33 cellular contexts compared by ENCODE assay signal in the genomic region with DNA sequence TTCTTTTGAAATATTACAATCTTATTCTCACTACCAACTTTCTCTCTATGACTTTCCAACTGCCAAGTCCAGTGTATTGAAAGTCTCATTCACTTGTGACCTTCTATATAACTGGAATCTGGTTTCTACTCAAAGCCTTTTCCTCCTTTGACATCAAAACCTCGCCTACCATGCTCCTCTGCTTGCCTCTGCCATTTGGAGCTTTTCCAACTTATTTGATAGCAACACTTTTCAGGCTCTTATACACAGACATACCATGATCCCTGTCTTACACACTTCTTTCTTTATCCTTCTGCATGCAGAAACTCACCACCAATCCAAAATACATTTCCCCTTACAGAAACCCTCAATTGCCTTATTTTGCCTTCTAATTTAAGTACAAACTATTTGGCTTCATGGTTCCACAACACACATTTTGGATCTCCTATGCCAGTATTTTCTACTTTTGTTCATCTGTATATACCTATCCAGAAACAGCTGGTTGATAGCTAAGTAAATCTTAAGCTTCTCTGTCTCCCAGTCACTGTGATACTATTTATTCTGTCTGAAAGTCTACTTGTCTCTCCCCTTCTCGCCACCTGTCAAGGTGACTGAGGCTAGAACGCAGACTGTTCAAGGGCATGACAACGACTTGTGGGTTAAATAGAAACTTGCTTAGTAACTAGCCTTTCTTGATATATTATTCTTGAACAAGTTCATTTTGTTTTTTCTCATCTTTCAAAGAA. TPM values are rescaled to one million over a fixed set of nuclear protein-coding genes. Genes with fewer than 3 reads are reported as not detected.
DNase-seq lines count a peak whose midpoint lies in the region; ATAC-seq, FAIRE-seq and TF ChIP-seq lines count a peak whose summit lies in the region.
"Had no signal": no experiment of that assay in that cellular context is flagged by ENCODE, and none has a peak within 500 bp of the region (broad histone marks: within the 10 kb centered on the region; RNA-seq: fewer than 3 reads in every experiment).

No MANE protein-coding gene starts in this region.

- H3K27me3 Mint-ChIP-seq in activated CD4-positive, alpha-beta T cell treated with anti-CD3 and anti-CD28 coated beads, Interleukin-2, amount 10 ng/mL, durations not matched to agents 24 days and 14 days, result peaks cover 4% of the 10 kb centered on the region
- no peaks in the 10 kb centered on the region for H3K27me3 Mint-ChIP-seq in GM23338 (ENCODE audit: insufficient read depth, low read depth, poor library complexity)
- H3K27me3 Mint-ChIP-seq: CD4-positive, alpha-beta T cell had no signal

- H3K4me3 Mint-ChIP-seq in activated CD4-positive, alpha-beta T cell treated with anti-CD3 and anti-CD28 coated beads, Interleukin-2, amount 10 ng/mL, durations not matched to agents 24 days and 14 days, result no peak overlapping the region
- H3K4me3 Mint-ChIP-seq in GM23338, result no peak overlapping the region
- H3K4me3 Mint-ChIP-seq: activated CD8-positive, alpha-beta memory T cell treated with anti-CD3 and anti-CD28 coated beads, Interleukin-2, amount 10 ng/mL, durations not matched to agents 7 days and 5 days; activated T-cell treated with anti-CD3 and anti-CD28 coated beads, Interleukin-2, amount 50 U/mL, for 72 hours; CD4-positive, alpha-beta T cell; H9; stimulated activated effector memory CD8-positive, alpha-beta T cell treated with anti-CD3 and anti-CD28 coated beads, Interleukin-12 subunit alpha, Interleukin-12 subunit beta, amount 100 ng/mL, for 72 hours had no signal

- H3K27ac Mint-ChIP-seq in activated CD4-positive, alpha-beta T cell treated with anti-CD3 and anti-CD28 coated beads, Interleukin-2, amount 10 ng/mL, durations not matched to agents 24 days and 14 days, result no peak overlapping the region
- no peak overlapping the region; the same call in 1 of the 2 replicates for H3K27ac Mint-ChIP-seq in GM23338
- H3K27ac Mint-ChIP-seq: activated CD8-positive, alpha-beta memory T cell treated with anti-CD3 and anti-CD28 coated beads, Interleukin-2, amount 10 ng/mL, durations not matched to agents 7 days and 5 days; activated T-cell treated with anti-CD3 and anti-CD28 coated beads, Interleukin-2, amount 50 U/mL, for 72 hours; CD4-positive, alpha-beta T cell; H9; stimulated activated effector memory CD8-positive, alpha-beta T cell treated with anti-CD3 and anti-CD28 coated beads, Interleukin-12 subunit alpha, Interleukin-12 subunit beta, amount 100 ng/mL, for 72 hours had no signal

- H3K4me2 ChIP-seq in K562 (ENCODE audit: insufficient read depth, low read length) (no peak overlapping the region), GM23338 (no peak overlapping the region)
- H3K4me2 ChIP-seq: KMS-11 had no signal

- peak; percentile 6 for FAIRE-seq in K562 (lab: Jason Lieb, UNC)
- FAIRE-seq: GM12892, keratinocyte had no signal

- CTCF ChIA-PET in K562 (lab: Yijun Ruan, JAX; ENCODE audit: low intra/inter-chr PET ratio), result no interaction called here

- H2AFZ ChIP-seq in K562 (ENCODE audit: low read depth, low read length), result no peak overlapping the region
- no peak overlapping the region for H2AFZ ChIP-seq in GM23338

- no peaks in the 10 kb centered on the region for H3K4me1 Mint-ChIP-seq in activated CD4-positive, alpha-beta T cell treated with anti-CD3 and anti-CD28 coated beads, Interleukin-2, amount 10 ng/mL, durations not matched to agents 24 days and 14 days
- H3K4me1 Mint-ChIP-seq in GM23338, result no peaks in the 10 kb centered on the region
- H3K4me1 Mint-ChIP-seq: activated CD8-positive, alpha-beta memory T cell treated with anti-CD3 and anti-CD28 coated beads, Interleukin-2, amount 10 ng/mL, durations not matched to agents 7 days and 5 days; H9; stimulated activated effector memory CD8-positive, alpha-beta T cell treated with anti-CD3 and anti-CD28 coated beads, Interleukin-12 subunit alpha, Interleukin-12 subunit beta, amount 100 ng/mL, for 72 hours had no signal

- no peak for TF ChIP-seq POLR2A in K562 (conservative IDR thresholded peaks at IDR 0.05)
- TF ChIP-seq POLR2A in spleen (IDR thresholded peaks at IDR 0.05), result no peak

- H3K27ac ChIP-seq in K562 (ENCODE audit: extremely low read depth, low read depth, low read length) (no peak overlapping the region), spleen (peak overlapping the region; percentile 5 to 78 (median 60)), GM23338 (ENCODE audit: low read depth) (no peak overlapping the region)
- H3K27ac ChIP-seq: dorsolateral prefrontal cortex, KMS-11, ovary, suprapubic skin, VCaP had no signal

- H3K4me1 ChIP-seq in K562 (replicated peaks in 1 of 2; ENCODE audit: control insufficient read depth in 2 of 2, insufficient read depth in 2 of 2, low read length in 2 of 2), result peaks cover 0 to 12% of the 10 kb centered on the region in 2 experiments; a peak in 2 of 5 replicates
- H3K4me1 ChIP-seq in spleen, result peaks cover 0 to 8% (median 0%) of the 10 kb centered on the region in 6 donors
- no peaks in the 10 kb centered on the region for H3K4me1 ChIP-seq in GM23338 (ENCODE audit: insufficient read depth)
- H3K4me1 ChIP-seq: suprapubic skin had no signal

- TF ChIP-seq CTCF in K562 (IDR thresholded peaks at IDR 0.05 in 2 of 3, conservative IDR thresholded peaks at IDR 0.05 in 1 of 3; ENCODE audit: insufficient read depth in 2 of 3, low read depth in 1 of 3, low read length in 3 of 3), result no peak
- no peak for TF ChIP-seq CTCF in spleen (IDR thresholded peaks at IDR 0.05 in 8 of 11, conservative IDR thresholded peaks at IDR 0.05 in 3 of 11)
- no peak for TF ChIP-seq CTCF in GM23338 (conservative IDR thresholded peaks at IDR 0.05; ENCODE audit: low read depth in 2 of 2)

- H3K36me3 ChIP-seq in K562 (ENCODE audit: control insufficient read depth, insufficient read depth, low read length) (no peaks in the 10 kb centered on the region), spleen (no peaks in the 10 kb centered on the region), GM23338 (ENCODE audit: insufficient read depth) (no peaks in the 10 kb centered on the region)
- H3K36me3 ChIP-seq: ovary, suprapubic skin had no signal

- BruUV-seq in K562 (replicated peaks; lab: Mats Ljungman, UMichigan), result no TSS peak

- H3F3A ChIP-seq in GM23338 (replicated peaks; ENCODE audit: low read depth), result no peaks in the 10 kb centered on the region

- no peaks in the 10 kb centered on the region for H3K9me3 Mint-ChIP-seq in activated CD4-positive, alpha-beta T cell treated with anti-CD3 and anti-CD28 coated beads, Interleukin-2, amount 10 ng/mL, durations not matched to agents 24 days and 14 days
- no peaks in the 10 kb centered on the region for H3K9me3 Mint-ChIP-seq in GM23338
- H3K9me3 Mint-ChIP-seq: activated T-cell treated with anti-CD3 and anti-CD28 coated beads, Interleukin-2, amount 50 U/mL, for 72 hours; CD4-positive, alpha-beta T cell; H9; stimulated activated effector memory CD8-positive, alpha-beta T cell treated with anti-CD3 and anti-CD28 coated beads, Interleukin-12 subunit alpha, Interleukin-12 subunit beta, amount 100 ng/mL, for 72 hours had no signal

- no peaks in the 10 kb centered on the region for H3K9me1 ChIP-seq in K562 (ENCODE audit: control insufficient read depth, insufficient read depth, low read length)

- TF ChIP-seq EP300 in K562 (IDR thresholded peaks at IDR 0.05; ENCODE audit: low read length), result no peak

- ATAC-seq in HG03025 (IDR thresholded peaks at IDR 0.05; ENCODE audit: low FRiP score, unreplicated experiment) (peak; percentile 62), K562 (no peak), HG02840 (IDR thresholded peaks at IDR 0.05; ENCODE audit: low FRiP score, unreplicated experiment) (no peak), GM23338 (no peak)
- ATAC-seq: activated CD8-positive, alpha-beta memory T cell treated with anti-CD3 and anti-CD28 coated beads, Interleukin-2, amount 10 ng/mL, durations not matched to agents 7 days and 5 days; activated T-cell treated with anti-CD3 and anti-CD28 coated beads, Interleukin-2, amount 50 U/mL, for 72 hours; PC-3; stimulated activated effector memory CD8-positive, alpha-beta T cell treated with anti-CD3 and anti-CD28 coated beads, Interleukin-12 subunit alpha, Interleukin-12 subunit beta, amount 100 ng/mL, for 72 hours had no signal

- H3K9me2 ChIP-seq in GM23338 (ENCODE audit: insufficient read depth), result no peaks in the 10 kb centered on the region

- in situ Hi-C loops in K562 (cut with MboI), result no loop called here

- intact Hi-C loops in activated CD4-positive, alpha-beta T cell treated with anti-CD3 and anti-CD28 coated beads, Interleukin-2, amount 10 ng/mL, durations not matched to agents 24 days and 14 days (cut with micrococcal nuclease), result no loop called here
- intact Hi-C loops in K562 (cut with micrococcal nuclease) (no loop called here), spleen (cut with DNase I; ENCODE audit: low total_unique reads) (no loop called here)

- H3K4me3 ChIP-seq in K562 (no peak overlapping the region), spleen (no peak overlapping the region), GM23338 (no peak overlapping the region)
- H3K4me3 ChIP-seq: dorsolateral prefrontal cortex, ovary, suprapubic skin had no signal

- H3K9me3 ChIP-seq in K562 (replicated peaks; ENCODE audit: control insufficient read depth, insufficient read depth, low read depth, low read length) (no peaks in the 10 kb centered on the region), spleen (no peaks in the 10 kb centered on the region)
- H3K9me3 ChIP-seq: ovary, suprapubic skin had no signal

- TF ChIP-seq RAD21 in K562 (CRISPR knock-in tag; conservative IDR thresholded peaks at IDR 0.05 in 1 of 2, IDR thresholded peaks at IDR 0.05 in 1 of 2), result no peak

- H3K9ac ChIP-seq in K562 (ENCODE audit: insufficient read depth in 1 of 2, low read depth in 2 of 2, low read length in 2 of 2), result no peak overlapping the region
- H3K9ac ChIP-seq: KMS-11 had no signal

- POLR2A ChIA-PET in K562 (lab: Yijun Ruan, JAX), result interaction anchor here (0.9 kb wide), 1 partner anchor 9 kb away, joined by 3 read pairs; no protein-coding TSS in a partner anchor

- peak; percentile 16 for DNase-seq in activated CD4-positive, alpha-beta T cell treated with anti-CD3 and anti-CD28 coated beads, Interleukin-2, amount 10 ng/mL, durations not matched to agents 24 days and 14 days
- DNase-seq in activated CD4-positive, alpha-beta T cell treated with anti-CD3 and anti-CD28 coated beads for 48 hours, result no peak
- no peak for DNase-seq in K562 (ENCODE audit: extremely low read depth in 1 of 4, low spot score in 3 of 4)
- DNase-seq in spleen, result no peak
- no peak for DNase-seq in activated T-cell treated with anti-CD3 and anti-CD28 coated beads, Interleukin-2, amount 50 U/mL, for 1 hour
- no peak for DNase-seq in GM23338 (ENCODE audit: low spot score)
- DNase-seq: activated CD4-positive, alpha-beta T cell treated with anti-CD3 and anti-CD28 coated beads, Interleukin-2, amount 50 U/mL, for 1 hour; activated CD8-positive, alpha-beta memory T cell treated with anti-CD3 and anti-CD28 coated beads, Interleukin-2, amount 10 ng/mL, durations not matched to agents 7 days and 5 days; activated naive CD4-positive, alpha-beta T cell; activated T-cell treated with anti-CD3 and anti-CD28 coated beads, Interleukin-2, amount 50 U/mL, for 72 hours; CD4-positive, alpha-beta T cell; cerebellar nuclear complex; dorsolateral prefrontal cortex; H9; NCI-H1436; NCI-H2081 treated with DMSO at 0.1 percent for 48 hours; ovary; PC-3; SHP77 treated with DMSO at 0.1 percent for 48 hours; stimulated activated CD4-positive, alpha-beta T cell treated with anti-CD3 and anti-CD28 coated beads, Interleukin-4, amount 100 ng/mL, for 24 hours; T-helper 9 cell had no signal

- H4K20me1 ChIP-seq in K562 (replicated peaks; ENCODE audit: control insufficient read depth, insufficient read depth, low read length) (no peaks in the 10 kb centered on the region), GM23338 (replicated peaks; ENCODE audit: insufficient read depth) (no peaks in the 10 kb centered on the region)

- no peaks in the 10 kb centered on the region for H3K79me2 ChIP-seq in K562 (ENCODE audit: control insufficient read depth, insufficient read depth, low read length)
- H3K79me2 ChIP-seq in GM23338 (replicated peaks; ENCODE audit: insufficient read depth), result no peaks in the 10 kb centered on the region

- H3K27me3 ChIP-seq in K562 (ENCODE audit: control insufficient read depth in 2 of 2, insufficient read depth in 2 of 2, low read length in 2 of 2) (no peaks in the 10 kb centered on the region), spleen (replicated peaks in 1 of 7) (no peaks in the 10 kb centered on the region), GM23338 (ENCODE audit: insufficient read depth) (no peaks in the 10 kb centered on the region)
- H3K27me3 ChIP-seq: ovary, suprapubic skin had no signal

- 1% methylated on average over 4 of the region's 4 CpGs for WGBS in K562 (ENCODE audit: insufficient coverage, low coverage, missing lambda C conversion rate)
- WGBS in spleen, 5 donors, result 41 to 47% (median 42%) methylated on average over 4 of the region's 4 CpGs

- no peaks in the 10 kb centered on the region for H3K36me3 Mint-ChIP-seq in activated CD4-positive, alpha-beta T cell treated with anti-CD3 and anti-CD28 coated beads, Interleukin-2, amount 10 ng/mL, durations not matched to agents 24 days and 14 days (ENCODE audit: low read depth)
- no peaks in the 10 kb centered on the region for H3K36me3 Mint-ChIP-seq in GM23338 (ENCODE audit: low read depth)
- H3K36me3 Mint-ChIP-seq: activated CD8-positive, alpha-beta memory T cell treated with anti-CD3 and anti-CD28 coated beads, Interleukin-2, amount 10 ng/mL, durations not matched to agents 7 days and 5 days; stimulated activated effector memory CD8-positive, alpha-beta T cell treated with anti-CD3 and anti-CD28 coated beads, Interleukin-12 subunit alpha, Interleukin-12 subunit beta, amount 100 ng/mL, for 72 hours had no signal

RNA-seq across cellular contexts. Expression of gene GNG11, which starts 22.4 kb away (rescaled TPM):
- not detected in 2 replicates for total RNA-seq in activated CD4-positive, alpha-beta T cell treated with anti-CD3 and anti-CD28 coated beads, Interleukin-2, amount 10 ng/mL, durations not matched to agents 24 days and 14 days
- not detected in 2 replicates for total RNA-seq in K562 (2011; cell fraction: chromatin; rRNA removed; ENCODE audit: low replicate concordance)
- not detected in 2 replicates for total RNA-seq in K562 (2011; cell fraction: nucleolus; rRNA removed)
- not detected in 2 replicates for total RNA-seq in K562 (2011; cell fraction: nucleoplasm; rRNA removed)
- total RNA-seq in K562 (2014; rRNA removed), result not detected in 2 replicates
- total RNA-seq in K562 (2014; rRNA removed; fragmentation: Illumina TruSeq; extraction: Trizol), result not detected in 2 replicates
- not detected in 2 replicates for total RNA-seq in K562 (2015; rRNA removed; fragmentation: Illumina TruSeq; extraction: Trizol)
- total RNA-seq in K562 (2021), result not detected in 2 replicates
- polyA plus RNA-seq in K562 (2011; rRNA removed), result 0.06 TPM in 1 of 2 replicates, not detected in the other
- polyA plus RNA-seq in K562 (2011; cell fraction: cytosol; rRNA removed), result 0.03 TPM in 2 replicates
- polyA plus RNA-seq in K562 (2011; cell fraction: nucleus; rRNA removed), result not detected in 2 replicates
- polyA plus RNA-seq in K562 (2012), result not detected in 2 replicates
- not detected in 2 replicates for polyA plus RNA-seq in K562 (2014; fragmentation: Illumina TruSeq; extraction: Trizol)
- not detected for polyA plus RNA-seq in K562 (2014; fragmentation: Nextera tagmentation; extraction: Ambion mirVana)
- not detected in 2 replicates for polyA plus RNA-seq in K562 (2014; rRNA removed)
- polyA minus RNA-seq in K562 (2011; rRNA and poly(A)+ RNA removed), result not detected in 2 replicates
- polyA minus RNA-seq in K562 (2011; cell fraction: cytosol; rRNA and poly(A)+ RNA removed), result not detected in 2 replicates
- polyA minus RNA-seq in K562 (2011; cell fraction: nucleus; rRNA and poly(A)+ RNA removed), result not detected in 2 replicates
- 10 to 100 TPM; 15.5 to 46.6 (median 32.2) TPM for total RNA-seq in spleen
- 10 to 100 TPM; 36.0 to 97.3 (median 38.0) TPM for polyA plus RNA-seq in spleen
- 0.89 and 1.6 TPM in 2 replicates for total RNA-seq in GM23338 (2014; rRNA removed; shearing (Covaris generic))
- 6.0 and 6.3 TPM in 2 replicates for polyA plus RNA-seq in GM23338 (2016; fragmentation: Nextera tagmentation; extraction: Ambion mirVana)
- total RNA-seq: activated CD8-positive, alpha-beta memory T cell treated with anti-CD3 and anti-CD28 coated beads, Interleukin-2, amount 10 ng/mL, durations not matched to agents 7 days and 5 days; activated T-cell treated with anti-CD3 and anti-CD28 coated beads, Interleukin-2, amount 50 U/mL, for 72 hours; CD4-positive, alpha-beta T cell had no signal

RNA-seq across cellular contexts. Expression of gene GNGT1, which starts 37.6 kb away (rescaled TPM):
- not detected in 2 replicates for total RNA-seq in activated CD4-positive, alpha-beta T cell treated with anti-CD3 and anti-CD28 coated beads, Interleukin-2, amount 10 ng/mL, durations not matched to agents 24 days and 14 days
- total RNA-seq in K562 (2011; cell fraction: chromatin; rRNA removed; ENCODE audit: low replicate concordance), result not detected in 2 replicates
- 0.17 and 0.39 TPM in 2 replicates for total RNA-seq in K562 (2011; cell fraction: nucleolus; rRNA removed)
- total RNA-seq in K562 (2011; cell fraction: nucleoplasm; rRNA removed), result 0.29 TPM in 1 of 2 replicates, not detected in the other
- total RNA-seq in K562 (2014; rRNA removed) (0.29 TPM in 1 of 2 replicates, not detected in the other), K562 (2014; rRNA removed; fragmentation: Illumina TruSeq; extraction: Trizol) (0.07 and 0.29 TPM in 2 replicates), K562 (2015; rRNA removed; fragmentation: Illumina TruSeq; extraction: Trizol) (0.33 and 0.49 TPM in 2 replicates), K562 (2021) (0.78 and 0.83 TPM in 2 replicates), spleen (not detected)
- polyA plus RNA-seq in K562 (2011; rRNA removed) (0.04 and 0.24 TPM in 2 replicates), K562 (2014; fragmentation: Illumina TruSeq; extraction: Trizol) (not detected in 2 replicates), K562 (2014; fragmentation: Nextera tagmentation; extraction: Ambion mirVana) (under 1 TPM; 0.51 to 0.83 TPM), K562 (2014; rRNA removed) (0.65 TPM in 1 of 2 replicates, not detected in the other), spleen (not detected), GM23338 (2016; fragmentation: Nextera tagmentation; extraction: Ambion mirVana) (0.87 and 1.6 TPM in 2 replicates)
- polyA plus RNA-seq in K562 (2011; cell fraction: cytosol; rRNA removed), result not detected in 2 replicates
- polyA plus RNA-seq in K562 (2011; cell fraction: nucleus; rRNA removed), result 0.20 and 0.26 TPM in 2 replicates
- polyA plus RNA-seq in K562 (2012), result 0.19 and 0.26 TPM in 2 replicates
- polyA minus RNA-seq in K562 (2011; rRNA and poly(A)+ RNA removed), result not detected in 2 replicates
- 0.64 TPM in 1 of 2 replicates, not detected in the other for polyA minus RNA-seq in K562 (2011; cell fraction: cytosol; rRNA and poly(A)+ RNA removed)
- 1.9 and 2.4 TPM in 2 replicates for polyA minus RNA-seq in K562 (2011; cell fraction: nucleus; rRNA and poly(A)+ RNA removed)
- total RNA-seq in GM23338 (2014; rRNA removed; shearing (Covaris generic)), result not detected in 2 replicates
- total RNA-seq: activated CD8-positive, alpha-beta memory T cell treated with anti-CD3 and anti-CD28 coated beads, Interleukin-2, amount 10 ng/mL, durations not matched to agents 7 days and 5 days; activated T-cell treated with anti-CD3 and anti-CD28 coated beads, Interleukin-2, amount 50 U/mL, for 72 hours; CD4-positive, alpha-beta T cell; glomerular endothelial cell; PC-3; suprapubic skin had no signal
- polyA plus RNA-seq: adipose tissue, keratinocyte, neural cell, urinary bladder had no signal

RNA-seq across cellular contexts. Expression of gene TFPI2, which starts 53.4 kb away (rescaled TPM):
- not detected in 2 replicates for total RNA-seq in activated CD4-positive, alpha-beta T cell treated with anti-CD3 and anti-CD28 coated beads, Interleukin-2, amount 10 ng/mL, durations not matched to agents 24 days and 14 days
- total RNA-seq in K562 (2011; cell fraction: chromatin; rRNA removed; ENCODE audit: low replicate concordance), result 0.79 TPM in 1 of 2 replicates, not detected in the other
- total RNA-seq in K562 (2011; cell fraction: nucleolus; rRNA removed), result not detected in 2 replicates
- not detected in 2 replicates for total RNA-seq in K562 (2011; cell fraction: nucleoplasm; rRNA removed)
- total RNA-seq in K562 (2014; rRNA removed) (not detected in 2 replicates), K562 (2014; rRNA removed; fragmentation: Illumina TruSeq; extraction: Trizol) (not detected in 2 replicates), K562 (2015; rRNA removed; fragmentation: Illumina TruSeq; extraction: Trizol) (0.07 and 0.08 TPM in 2 replicates), K562 (2021) (0.11 TPM in 1 of 2 replicates, not detected in the other), spleen (1 to 10 TPM in 6 of 7 donors, under 1 TPM in 1; 0.92 to 6.3 (median 1.9) TPM)
- polyA plus RNA-seq in K562 (2011; rRNA removed) (0.25 TPM in 1 of 2 replicates, not detected in the other), K562 (2014; fragmentation: Illumina TruSeq; extraction: Trizol) (0.10 TPM in 1 of 2 replicates, not detected in the other), K562 (2014; fragmentation: Nextera tagmentation; extraction: Ambion mirVana) (not detected), K562 (2014; rRNA removed) (0.17 and 0.53 TPM in 2 replicates), spleen (1 to 10 TPM; 1.1 to 1.2 (median 1.1) TPM), GM23338 (2016; fragmentation: Nextera tagmentation; extraction: Ambion mirVana) (18.1 and 24.9 TPM in 2 replicates)
- 1.00 TPM in 1 of 2 replicates, not detected in the other for polyA plus RNA-seq in K562 (2011; cell fraction: cytosol; rRNA removed)
- polyA plus RNA-seq in K562 (2011; cell fraction: nucleus; rRNA removed), result 0.28 TPM in 1 of 2 replicates, not detected in the other
- polyA plus RNA-seq in K562 (2012), result 0.25 and 0.29 TPM in 2 replicates
- 0.18 TPM in 1 of 2 replicates, not detected in the other for polyA minus RNA-seq in K562 (2011; rRNA and poly(A)+ RNA removed)
- polyA minus RNA-seq in K562 (2011; cell fraction: cytosol; rRNA and poly(A)+ RNA removed), result not detected in 2 replicates
- polyA minus RNA-seq in K562 (2011; cell fraction: nucleus; rRNA and poly(A)+ RNA removed), result not detected in 2 replicates
- 11.2 and 13.3 TPM in 2 replicates for total RNA-seq in GM23338 (2014; rRNA removed; shearing (Covaris generic))
- total RNA-seq: CD4-positive, alpha-beta T cell had no signal

Comparison
In these comparisons a context has a peak if more than half of its experiments do, and no peak if none do; other contexts are left out.
1. H3K27ac ChIP-seq: peak in spleen (8 of 8); none in K562 (single experiment) and GM23338 (single experiment).